In the genomic region with DNA sequence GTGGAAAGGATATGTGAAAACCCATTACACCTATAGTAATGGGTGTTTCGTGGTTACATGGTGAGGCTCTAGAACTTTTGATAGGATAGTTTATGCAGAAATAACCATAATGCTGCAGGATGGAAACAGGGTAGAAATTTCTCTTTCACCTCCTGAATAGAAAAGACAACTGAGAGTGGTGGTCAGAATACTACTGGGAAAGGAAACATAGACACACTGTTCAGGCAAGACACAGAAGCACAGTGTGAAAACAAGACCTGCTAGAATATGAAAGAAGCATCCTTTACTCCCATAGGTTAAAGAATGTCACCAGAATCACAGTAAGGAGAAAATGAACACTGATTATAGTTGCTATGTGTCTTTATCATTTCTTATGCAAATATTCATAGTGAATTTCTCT, we compare ENCODE assay signal across 28 cellular contexts.
DNase-seq lines count a peak whose midpoint lies in the region; ATAC-seq and TF ChIP-seq lines count a peak whose summit lies in the region.
"Had no signal": no experiment of that assay in that cellular context is flagged by ENCODE, and none has a peak within 500 bp of the region (broad histone marks: within the 10 kb centered on the region; RNA-seq: fewer than 3 reads in every experiment).

No MANE protein-coding gene starts in this region.

- H3K9me3 Mint-ChIP-seq in Caco-2 (ENCODE audit: unreplicated experiment) = no peaks in the 10 kb centered on the region
- H3K9me3 Mint-ChIP-seq: activated naive CD4-positive, alpha-beta T cell treated with anti-CD3 and anti-CD28 coated beads, Interleukin-2, amount 50 U/mL, for 24 hours; activated T-helper 1 cell treated with anti-CD3 and anti-CD28 coated beads, Interleukin-12 subunit alpha, Interleukin-12 subunit beta, Interleukin-2, Interleukin-4 antibody, amounts not matched to agents 30 ng/mL and 10 ng/mL and 1 ng/mL, durations not matched to agents 14 hours and 24 hours and 36 hours; CD8-positive, alpha-beta memory T cell; endodermal cell; natural killer cell had no signal

- H3K36me3 Mint-ChIP-seq in Caco-2 (ENCODE audit: insufficient read depth, unreplicated experiment) = no peaks in the 10 kb centered on the region
- H3K36me3 Mint-ChIP-seq: natural killer cell had no signal

- H3K9me3 ChIP-seq in Caco-2 = no peaks in the 10 kb centered on the region
- H3K9me3 ChIP-seq: gastrocnemius medialis, left lung, MG63, SK-N-SH, upper lobe of right lung had no signal

- no peaks in the 10 kb centered on the region for H3K27me3 Mint-ChIP-seq in Caco-2 (ENCODE audit: insufficient read depth, unreplicated experiment)
- H3K27me3 Mint-ChIP-seq: activated naive CD4-positive, alpha-beta T cell treated with anti-CD3 and anti-CD28 coated beads, Interleukin-2, amount 50 U/mL, for 24 hours; B cell; CD8-positive, alpha-beta memory T cell; T-helper 17 cell had no signal

- DNase-seq in kidney glomerular epithelial cell (lab: John Stamatoyannopoulos, UW) = no peak
- DNase-seq in Caco-2 = no peak
- DNase-seq in T1000 (lab: John Stamatoyannopoulos, UW) = no peak
- no peak for DNase-seq in NCI-H2196 treated with DMSO at 0.1 percent for 48 hours (lab: John Stamatoyannopoulos, UW; ENCODE audit: unreplicated experiment)
- DNase-seq: activated CD4-positive, alpha-beta T cell treated with anti-CD3 and anti-CD28 coated beads for 4 hours; CD8-positive, alpha-beta memory T cell; endodermal cell; gastrocnemius medialis; KBM-7; left lung; MG63; natural killer cell; NCI-H1417; NCI-H2081 treated with DMSO at 0.1 percent for 48 hours; NCI-H446 treated with DMSO at 0.1 percent for 48 hours; SK-N-SH; stimulated activated CD4-positive, alpha-beta T cell treated with anti-CD3 and anti-CD28 coated beads, Interleukin-2, amount 100 ng/mL, for 24 hours; T-helper 17 cell; upper lobe of right lung had no signal

- intact Hi-C loops in Caco-2 (cut with micrococcal nuclease; ENCODE audit: unreplicated experiment) = no loop called here

- H3K4me1 Mint-ChIP-seq in Caco-2 (ENCODE audit: low read depth, unreplicated experiment) = peaks cover 7% of the 10 kb centered on the region
- H3K4me1 Mint-ChIP-seq: endodermal cell had no signal

- no peak for TF ChIP-seq CTCF in Caco-2 (IDR thresholded peaks at IDR 0.05; ENCODE audit: insufficient read depth in 1 of 2, low read depth in 1 of 2, low read length in 1 of 2, severe bottlenecking in 1 of 2, unreplicated experiment in 1 of 2)

- POLR2A ChIA-PET in Caco-2 (lab: Charles Lee) = no interaction called here

- peak; percentile 88 for ATAC-seq in GM18498 (IDR thresholded peaks at IDR 0.05; ENCODE audit: unreplicated experiment)
- peak; percentile 79 for ATAC-seq in GM19395 (IDR thresholded peaks at IDR 0.05; ENCODE audit: unreplicated experiment)
- ATAC-seq in HG02642 (IDR thresholded peaks at IDR 0.05; ENCODE audit: poor library complexity, unreplicated experiment) = peak; percentile 68
- peak; percentile 48 for ATAC-seq in HG03196 (IDR thresholded peaks at IDR 0.05; ENCODE audit: unreplicated experiment)
- ATAC-seq: gastrocnemius medialis, left lung, natural killer cell, T-helper 17 cell, upper lobe of right lung had no signal

- no peaks in the 10 kb centered on the region for H3K4me1 ChIP-seq in Caco-2
- H3K4me1 ChIP-seq: gastrocnemius medialis, left lung, upper lobe of right lung had no signal

- no peaks in the 10 kb centered on the region for H3K27me3 ChIP-seq in Caco-2 (replicated peaks; ENCODE audit: control insufficient read depth, insufficient read depth, low read length)
- H3K27me3 ChIP-seq: gastrocnemius medialis, left lung, MG63, upper lobe of right lung had no signal

- CTCF ChIA-PET in Caco-2 (lab: Charles Lee) = no interaction called here

- no peaks in the 10 kb centered on the region for H3K36me3 ChIP-seq in Caco-2 (ENCODE audit: control insufficient read depth, insufficient read depth, low read length)
- H3K36me3 ChIP-seq: gastrocnemius medialis, left lung, MG63, upper lobe of right lung had no signal

- H3K4me3 ChIP-seq in Caco-2 (ENCODE audit: low read depth, low read length) = no peak overlapping the region
- H3K4me3 ChIP-seq: coronary artery, gastrocnemius medialis, left lung, MG63, smooth muscle cell, upper lobe of right lung had no signal

- no TSS peak for BruUV-seq in Caco-2 (replicated peaks; lab: Mats Ljungman, UMichigan)

- no peak overlapping the region for H3K27ac Mint-ChIP-seq in Caco-2 (ENCODE audit: unreplicated experiment)
- H3K27ac Mint-ChIP-seq: activated naive CD4-positive, alpha-beta T cell treated with anti-CD3 and anti-CD28 coated beads, Interleukin-2, amount 50 U/mL, for 24 hours; activated T-helper 1 cell treated with anti-CD3 and anti-CD28 coated beads, Interleukin-12 subunit alpha, Interleukin-12 subunit beta, Interleukin-2, Interleukin-4 antibody, amounts not matched to agents 30 ng/mL and 10 ng/mL and 1 ng/mL, durations not matched to agents 14 hours and 24 hours and 36 hours; B cell; CD8-positive, alpha-beta memory T cell; endodermal cell; natural killer cell; T-helper 17 cell had no signal

- H3K4me3 Mint-ChIP-seq in Caco-2 (ENCODE audit: unreplicated experiment) = no peak overlapping the region
- H3K4me3 Mint-ChIP-seq: activated naive CD4-positive, alpha-beta T cell treated with anti-CD3 and anti-CD28 coated beads, Interleukin-2, amount 50 U/mL, for 24 hours; activated T-helper 1 cell treated with anti-CD3 and anti-CD28 coated beads, Interleukin-12 subunit alpha, Interleukin-12 subunit beta, Interleukin-2, Interleukin-4 antibody, amounts not matched to agents 30 ng/mL and 10 ng/mL and 1 ng/mL, durations not matched to agents 14 hours and 24 hours and 36 hours; B cell; CD8-positive, alpha-beta memory T cell; endodermal cell; natural killer cell; T-helper 17 cell had no signal
